18 cellular contexts compared by ENCODE assay signal in the genomic region with DNA sequence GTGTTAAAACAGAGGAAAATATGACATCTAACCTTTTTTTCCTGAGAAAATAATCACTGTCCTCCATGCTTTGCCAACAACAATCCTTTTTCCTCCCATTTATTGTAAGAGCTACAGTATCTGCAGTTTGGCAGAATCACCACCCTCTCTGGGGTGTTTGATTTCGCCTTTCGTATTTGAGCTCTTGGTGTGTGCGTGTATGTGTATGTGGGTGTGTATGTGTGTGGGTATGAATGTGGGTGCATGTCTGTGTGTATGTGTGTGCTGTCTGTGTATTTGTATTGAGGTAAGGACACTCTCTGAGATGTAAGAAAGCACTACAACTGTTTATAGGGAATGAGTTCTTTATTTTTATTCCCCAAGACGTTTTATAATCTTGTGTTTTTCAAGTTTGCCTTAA.
"Had no signal": no experiment of that assay in that cellular context is flagged by ENCODE, and none has a peak within 500 bp of the region (broad histone marks: within the 10 kb centered on the region; RNA-seq: fewer than 3 reads in every experiment).

No MANE protein-coding gene starts in this region.

- H3K36me3 Mint-ChIP-seq: naive B cell had no signal

- FAIRE-seq: astrocyte had no signal

- H3K27ac ChIP-seq: coronary artery, psoas muscle, suprapubic skin had no signal

- H3K4me3 ChIP-seq: coronary artery, psoas muscle, suprapubic skin had no signal

- H3K9me3 ChIP-seq: psoas muscle, suprapubic skin had no signal

- H3K9me3 Mint-ChIP-seq: activated naive CD8-positive, alpha-beta T cell treated with anti-CD3 and anti-CD28 coated beads, Interleukin-2, amount 50 U/mL, for 24 hours; naive B cell; T-helper 1 cell treated with Interleukin-12 subunit alpha and Interleukin-12 subunit beta and Interleukin-4 antibody, amounts not matched to agents 30 μg/mL and 1 μg/mL, for 36 hours had no signal

- H3K27me3 ChIP-seq: suprapubic skin had no signal

- H3K36me3 ChIP-seq: suprapubic skin had no signal

- ATAC-seq: activated naive CD8-positive, alpha-beta T cell treated with anti-CD3 and anti-CD28 coated beads, Interleukin-2, amount 50 U/mL, for 24 hours; psoas muscle had no signal

- H3K4me3 Mint-ChIP-seq: activated naive CD8-positive, alpha-beta T cell treated with anti-CD3 and anti-CD28 coated beads, Interleukin-2, amount 50 U/mL, for 24 hours; naive B cell; T-helper 1 cell treated with Interleukin-12 subunit alpha and Interleukin-12 subunit beta and Interleukin-4 antibody, amounts not matched to agents 30 μg/mL and 1 μg/mL, for 36 hours; WTC11 had no signal

- H3K4me1 Mint-ChIP-seq: activated naive CD8-positive, alpha-beta T cell treated with anti-CD3 and anti-CD28 coated beads, Interleukin-2, amount 50 U/mL, for 24 hours; naive B cell had no signal

- H3K27ac Mint-ChIP-seq: activated naive CD8-positive, alpha-beta T cell treated with anti-CD3 and anti-CD28 coated beads, Interleukin-2, amount 50 U/mL, for 24 hours; T-helper 1 cell treated with Interleukin-12 subunit alpha and Interleukin-12 subunit beta and Interleukin-4 antibody, amounts not matched to agents 30 μg/mL and 1 μg/mL, for 36 hours; WTC11 had no signal

- H3K4me1 ChIP-seq: psoas muscle had no signal

- DNase-seq: activated CD4-positive, alpha-beta T cell treated with anti-CD3 and anti-CD28 coated beads for 48 hours; activated naive CD4-positive, alpha-beta T cell treated with Interleukin-2 at 50 U/mL for 16 hours; activated naive CD8-positive, alpha-beta T cell treated with anti-CD3 and anti-CD28 coated beads, Interleukin-2, amount 50 U/mL, for 24 hours; central memory CD4-positive, alpha-beta T cell; effector memory CD4-positive, alpha-beta T cell; erythroblast; kidney glomerular epithelial cell; naive B cell; occipital lobe; psoas muscle; stimulated activated CD4-positive, alpha-beta T cell treated with anti-CD3 and anti-CD28 coated beads, Interleukin-12 subunit alpha, Interleukin-12 subunit beta, amount 100 ng/mL, for 4 hours; stimulated activated CD4-positive, alpha-beta T cell treated with anti-CD3 and anti-CD28 coated beads, Interleukin-2, amount 100 ng/mL, for 48 hours; stimulated activated naive CD4-positive, alpha-beta T cell treated with Interleukin-2 at 50 U/mL for 16 hours had no signal
